Comparison of ENCODE assay signal across 8 cellular contexts in the genomic region with DNA sequence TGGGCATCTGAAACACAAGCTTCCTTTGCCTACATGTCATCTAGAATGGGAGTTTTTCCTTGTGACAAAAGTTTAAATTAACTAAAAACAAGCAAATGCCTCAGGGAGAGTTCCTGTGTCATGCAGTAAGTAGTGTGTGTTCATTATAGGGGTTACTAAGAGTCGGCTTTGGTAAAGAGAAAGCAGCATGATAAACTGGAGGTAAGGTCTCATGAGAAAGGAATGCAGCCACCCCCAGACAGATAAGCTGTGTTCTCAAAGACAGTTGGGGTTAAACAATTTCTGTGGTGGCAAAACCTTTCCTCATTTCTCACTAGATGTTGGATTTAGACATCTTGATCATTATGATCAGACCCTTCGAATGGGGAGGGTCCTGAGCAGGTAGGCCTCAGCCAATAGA.
DNase-seq lines count a peak whose midpoint lies in the region; ATAC-seq, FAIRE-seq and TF ChIP-seq lines count a peak whose summit lies in the region.
"Had no signal": no experiment of that assay in that cellular context is flagged by ENCODE, and none has a peak within 500 bp of the region (broad histone marks: within the 10 kb centered on the region; RNA-seq: fewer than 3 reads in every experiment).

No MANE protein-coding gene starts in this region.

- peak; percentile 65 for ATAC-seq in omental fat pad (ENCODE audit: low FRiP score)
- no peak for ATAC-seq in HG03175 (IDR thresholded peaks at IDR 0.05; ENCODE audit: unreplicated experiment)
- no peak for ATAC-seq in HG03460 (IDR thresholded peaks at IDR 0.05; ENCODE audit: unreplicated experiment)

- POLR2A ChIA-PET in endothelial cell of umbilical vein (lab: Charles Lee): no interaction called here

- CTCF ChIA-PET in endothelial cell of umbilical vein (lab: Charles Lee): interaction anchor here (0.8 to 10.3 kb wide), 5 partner anchors 12 to 129 kb away, joined by 4 to 90 read pairs (median 6); no protein-coding TSS in a partner anchor

- FAIRE-seq in endothelial cell of umbilical vein (lab: Jason Lieb, UNC): peak; percentile 31

- H3K9me1 ChIP-seq in endothelial cell of umbilical vein (replicated peaks; ENCODE audit: control insufficient read depth, extremely low read depth, insufficient read depth, low read length): no peaks in the 10 kb centered on the region

- peaks cover 6% of the 10 kb centered on the region for H4K20me1 ChIP-seq in endothelial cell of umbilical vein (replicated peaks; ENCODE audit: control insufficient read depth, extremely low read depth, insufficient read depth, low read length)

- H3K4me1 ChIP-seq in endothelial cell of umbilical vein (ENCODE audit: control insufficient read depth, extremely low read depth, insufficient read depth, low read length): peaks cover 52% of the 10 kb centered on the region

- intact Hi-C loops in endothelial cell of umbilical vein (cut with micrococcal nuclease): no loop called here

- no peak overlapping the region for H2AFZ ChIP-seq in endothelial cell of umbilical vein (ENCODE audit: low read depth, low read length)

- TF ChIP-seq CTCF in endothelial cell of umbilical vein (IDR thresholded peaks at IDR 0.05; ENCODE audit: extremely low read depth in 1 of 2, insufficient read depth in 1 of 2, low read depth in 1 of 2, low read length in 2 of 2) (no peak), omental fat pad (IDR thresholded peaks at IDR 0.05) (no peak)

- TF ChIP-seq POLR2A in endothelial cell of umbilical vein (IDR thresholded peaks at IDR 0.05; ENCODE audit: low read depth, low read length): no peak

- BruUV-seq in endothelial cell of umbilical vein (replicated peaks; lab: Mats Ljungman, UMichigan): no TSS peak

- H3K4me2 ChIP-seq in endothelial cell of umbilical vein (ENCODE audit: insufficient read depth, low read length): no peak overlapping the region

- H3K36me3 ChIP-seq in endothelial cell of umbilical vein (ENCODE audit: control insufficient read depth in 2 of 2, extremely low read depth in 1 of 2, insufficient read depth in 2 of 2, low read length in 2 of 2): peaks cover 15 to 28% of the 10 kb centered on the region in 2 experiments

- peaks cover 92% of the 10 kb centered on the region for H3K79me2 ChIP-seq in endothelial cell of umbilical vein (ENCODE audit: control insufficient read depth, insufficient read depth, low read length)

- no peak overlapping the region for H3K4me3 ChIP-seq in endothelial cell of umbilical vein (replicated peaks in 1 of 3; ENCODE audit: insufficient read depth in 1 of 3, low read depth in 1 of 3, low read length in 3 of 3)

- H3K27ac ChIP-seq in endothelial cell of umbilical vein (ENCODE audit: insufficient read depth, low read depth, low read length): peak overlapping the region; percentile 54

- no peaks in the 10 kb centered on the region for H3K27me3 ChIP-seq in endothelial cell of umbilical vein (ENCODE audit: control insufficient read depth in 2 of 2, insufficient read depth in 2 of 2, low read length in 2 of 2)

- no peak overlapping the region for H3K9ac ChIP-seq in endothelial cell of umbilical vein (replicated peaks; ENCODE audit: extremely low read depth, insufficient read depth, low read length)

- H3K9me3 ChIP-seq in endothelial cell of umbilical vein (replicated peaks; ENCODE audit: control insufficient read depth, insufficient read depth, low read length): no peaks in the 10 kb centered on the region

- dilution Hi-C loops in endothelial cell of umbilical vein (cut with MboI; ENCODE audit: extremely low pct_ligation_motif_present, low sequenced_read_pairs): no loop called here

- peak; percentile 96 for DNase-seq in EL
- peak; percentile 66 for DNase-seq in RKO (ENCODE audit: low spot score)
- DNase-seq in endothelial cell of umbilical vein (ENCODE audit: low read depth, low spot score): peak; percentile 45
- no peak for DNase-seq in omental fat pad (ENCODE audit: low spot score)
- DNase-seq in NCI-H345 (lab: John Stamatoyannopoulos, UW): no peak
- DNase-seq: NCI-H2107 had no signal

TF ChIP-seq in endothelial cell of umbilical vein, 7 proteins besides CTCF, POLR2A, EP300 and RAD21:
- TF ChIP-seq, protein P1, sequence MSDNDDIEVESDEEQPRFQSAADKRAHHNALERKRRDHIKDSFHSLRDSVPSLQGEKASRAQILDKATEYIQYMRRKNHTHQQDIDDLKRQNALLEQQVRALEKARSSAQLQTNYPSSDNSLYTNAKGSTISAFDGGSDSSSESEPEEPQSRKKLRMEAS (IDR thresholded peaks at IDR 0.05; ENCODE audit: insufficient read depth, insufficient read length): no peak
- TF ChIP-seq FOS (IDR thresholded peaks at IDR 0.05; ENCODE audit: borderline replicate concordance, insufficient read depth, low read length) (peak; percentile 9), EZH2 (IDR thresholded peaks at IDR 0.05; ENCODE audit: borderline replicate concordance, low read depth, low read length, severe bottlenecking) (no peak)
TF ChIP-seq in endothelial cell of umbilical vein: peak in this region for 1.

Comparison
In these comparisons a context has a peak if more than half of its experiments do, and no peak if none do; other contexts are left out.
1. DNase-seq: peak in EL (single experiment), RKO (single experiment) and endothelial cell of umbilical vein (single experiment); none in omental fat pad (single experiment) and NCI-H345 (single experiment).